ENCODE assay signal across 18 cellular contexts in genomic region chr1:10626781-10627410, GRCh38.
DNase-seq lines count a peak whose midpoint lies in the region; ATAC-seq and TF ChIP-seq lines count a peak whose summit lies in the region.
"Had no signal": no experiment of that assay in that cellular context is flagged by ENCODE, and none has a peak within 500 bp of the region (broad histone marks: within the 10 kb centered on the region; RNA-seq: fewer than 3 reads in every experiment).

No MANE protein-coding gene starts in this region.

- ATAC-seq in GM23338: no peak
- no peak for ATAC-seq in HG03442 (IDR thresholded peaks at IDR 0.05; ENCODE audit: unreplicated experiment)
- ATAC-seq in GM18907 (IDR thresholded peaks at IDR 0.05; ENCODE audit: unreplicated experiment): no peak

- H3K4me3 Mint-ChIP-seq in GM23338 (no peak overlapping the region), chondrocyte (ENCODE audit: unreplicated experiment) (no peak overlapping the region)
- H3K4me3 Mint-ChIP-seq: CD4-positive, alpha-beta memory T cell had no signal

- H3K79me2 ChIP-seq in GM23338 (replicated peaks; ENCODE audit: insufficient read depth): no peaks in the 10 kb centered on the region

- no peak overlapping the region for H2AFZ ChIP-seq in GM23338

- peak overlapping the region; percentile 100 for H3K27ac ChIP-seq in 22Rv1
- H3K27ac ChIP-seq in GM23338 (ENCODE audit: low read depth): no peak overlapping the region
- peak overlapping the region; percentile 95 to 98 for H3K27ac ChIP-seq in prostate gland

- no peaks in the 10 kb centered on the region for H3F3A ChIP-seq in GM23338 (replicated peaks; ENCODE audit: low read depth)

- H3K36me3 Mint-ChIP-seq in GM23338 (ENCODE audit: low read depth): no peaks in the 10 kb centered on the region
- H3K36me3 Mint-ChIP-seq in chondrocyte (ENCODE audit: low read depth): peaks cover 6% of the 10 kb centered on the region

- H3K4me1 ChIP-seq in GM23338 (ENCODE audit: insufficient read depth): peaks cover 5% of the 10 kb centered on the region
- peaks cover 14% of the 10 kb centered on the region for H3K4me1 ChIP-seq in prostate gland (replicated peaks)
- H3K4me1 ChIP-seq: HAP-1 had no signal

- no peak for TF ChIP-seq POLR2A in prostate gland (IDR thresholded peaks at IDR 0.05)

- no peaks in the 10 kb centered on the region for H3K9me2 ChIP-seq in GM23338 (ENCODE audit: insufficient read depth)

- H3K27me3 Mint-ChIP-seq in GM23338 (ENCODE audit: insufficient read depth, low read depth, poor library complexity) (peaks cover 11% of the 10 kb centered on the region), chondrocyte (ENCODE audit: low read depth) (no peaks in the 10 kb centered on the region)
- H3K27me3 Mint-ChIP-seq: CD4-positive, alpha-beta memory T cell had no signal

- DNase-seq in GM23338 (ENCODE audit: low spot score): no peak
- peak; percentile 75 for DNase-seq in chondrocyte (ENCODE audit: low spot score)
- DNase-seq in prostate gland (ENCODE audit: low spot score): no peak
- no peak for DNase-seq in activated gamma-delta T cell treated with Interleukin-2 at 50 U/mL for 16 hours
- no peak for DNase-seq in NCI-H2196 treated with DMSO at 0.1 percent for 48 hours (lab: John Stamatoyannopoulos, UW; ENCODE audit: unreplicated experiment)
- DNase-seq: AML-193; Calu3; CD4-positive, alpha-beta memory T cell; KBM-7; NCI-H1417 treated with DMSO at 0.1 percent for 48 hours; NCI-H1930; NCI-H446 treated with DMSO at 0.1 percent for 48 hours; NCI-H748 treated with DMSO at 0.1 percent for 48 hours; OCI-M1 had no signal

- intact Hi-C loops in prostate gland (cut with DNase I): no loop called here

- peaks cover 12% of the 10 kb centered on the region for H3K4me1 Mint-ChIP-seq in GM23338
- H3K4me1 Mint-ChIP-seq in chondrocyte (ENCODE audit: low read depth): peaks cover 14% of the 10 kb centered on the region
- H3K4me1 Mint-ChIP-seq: CD4-positive, alpha-beta memory T cell had no signal

- no peaks in the 10 kb centered on the region for H3K36me3 ChIP-seq in GM23338 (ENCODE audit: insufficient read depth)
- no peaks in the 10 kb centered on the region for H3K36me3 ChIP-seq in prostate gland
- H3K36me3 ChIP-seq: HAP-1 had no signal

- H3K9me3 ChIP-seq in prostate gland: no peaks in the 10 kb centered on the region
- H3K9me3 ChIP-seq: HAP-1 had no signal

- no peak overlapping the region for H3K4me2 ChIP-seq in GM23338

- no peaks in the 10 kb centered on the region for H4K20me1 ChIP-seq in GM23338 (replicated peaks; ENCODE audit: insufficient read depth)

- TF ChIP-seq CTCF in 22Rv1 (IDR thresholded peaks at IDR 0.05) (no peak), GM23338 (conservative IDR thresholded peaks at IDR 0.05; ENCODE audit: low read depth in 2 of 2) (no peak), chondrocyte (IDR thresholded peaks at IDR 0.05) (no peak), prostate gland (IDR thresholded peaks at IDR 0.05) (no peak)

- H3K27me3 ChIP-seq in GM23338 (ENCODE audit: insufficient read depth) (no peaks in the 10 kb centered on the region), prostate gland (replicated peaks; ENCODE audit: insufficient read depth) (no peaks in the 10 kb centered on the region)

- no peaks in the 10 kb centered on the region for H3K9me3 Mint-ChIP-seq in GM23338
- no peaks in the 10 kb centered on the region for H3K9me3 Mint-ChIP-seq in chondrocyte (ENCODE audit: low read depth)
- H3K9me3 Mint-ChIP-seq: CD4-positive, alpha-beta memory T cell had no signal

- WGBS in prostate gland: 89% methylated on average over 22 of the region's 22 CpGs

- H3K27ac Mint-ChIP-seq in GM23338: 0 out of 2 replicates have a peak overlapping the region, but pooled peaks have one; percentile 19
- no peak overlapping the region for H3K27ac Mint-ChIP-seq in chondrocyte (ENCODE audit: unreplicated experiment)
- H3K27ac Mint-ChIP-seq: CD4-positive, alpha-beta memory T cell had no signal

- H3K4me3 ChIP-seq in GM23338 (no peak overlapping the region), prostate gland (no peak overlapping the region)
- H3K4me3 ChIP-seq: HAP-1 had no signal

TF ChIP-seq in GM23338, 12 proteins besides CTCF, POLR2A, EP300 and RAD21 (continues in another document):
- no peak for TF ChIP-seq EZH2phosphoT487 (IDR thresholded peaks at IDR 0.05; ENCODE audit: unreplicated experiment)
- TF ChIP-seq EZH2 (IDR thresholded peaks at IDR 0.05; ENCODE audit: low read depth, unreplicated experiment): no peak
- no peak for TF ChIP-seq NANOG (IDR thresholded peaks at IDR 0.05; ENCODE audit: borderline replicate concordance)
- TF ChIP-seq, protein P1, sequence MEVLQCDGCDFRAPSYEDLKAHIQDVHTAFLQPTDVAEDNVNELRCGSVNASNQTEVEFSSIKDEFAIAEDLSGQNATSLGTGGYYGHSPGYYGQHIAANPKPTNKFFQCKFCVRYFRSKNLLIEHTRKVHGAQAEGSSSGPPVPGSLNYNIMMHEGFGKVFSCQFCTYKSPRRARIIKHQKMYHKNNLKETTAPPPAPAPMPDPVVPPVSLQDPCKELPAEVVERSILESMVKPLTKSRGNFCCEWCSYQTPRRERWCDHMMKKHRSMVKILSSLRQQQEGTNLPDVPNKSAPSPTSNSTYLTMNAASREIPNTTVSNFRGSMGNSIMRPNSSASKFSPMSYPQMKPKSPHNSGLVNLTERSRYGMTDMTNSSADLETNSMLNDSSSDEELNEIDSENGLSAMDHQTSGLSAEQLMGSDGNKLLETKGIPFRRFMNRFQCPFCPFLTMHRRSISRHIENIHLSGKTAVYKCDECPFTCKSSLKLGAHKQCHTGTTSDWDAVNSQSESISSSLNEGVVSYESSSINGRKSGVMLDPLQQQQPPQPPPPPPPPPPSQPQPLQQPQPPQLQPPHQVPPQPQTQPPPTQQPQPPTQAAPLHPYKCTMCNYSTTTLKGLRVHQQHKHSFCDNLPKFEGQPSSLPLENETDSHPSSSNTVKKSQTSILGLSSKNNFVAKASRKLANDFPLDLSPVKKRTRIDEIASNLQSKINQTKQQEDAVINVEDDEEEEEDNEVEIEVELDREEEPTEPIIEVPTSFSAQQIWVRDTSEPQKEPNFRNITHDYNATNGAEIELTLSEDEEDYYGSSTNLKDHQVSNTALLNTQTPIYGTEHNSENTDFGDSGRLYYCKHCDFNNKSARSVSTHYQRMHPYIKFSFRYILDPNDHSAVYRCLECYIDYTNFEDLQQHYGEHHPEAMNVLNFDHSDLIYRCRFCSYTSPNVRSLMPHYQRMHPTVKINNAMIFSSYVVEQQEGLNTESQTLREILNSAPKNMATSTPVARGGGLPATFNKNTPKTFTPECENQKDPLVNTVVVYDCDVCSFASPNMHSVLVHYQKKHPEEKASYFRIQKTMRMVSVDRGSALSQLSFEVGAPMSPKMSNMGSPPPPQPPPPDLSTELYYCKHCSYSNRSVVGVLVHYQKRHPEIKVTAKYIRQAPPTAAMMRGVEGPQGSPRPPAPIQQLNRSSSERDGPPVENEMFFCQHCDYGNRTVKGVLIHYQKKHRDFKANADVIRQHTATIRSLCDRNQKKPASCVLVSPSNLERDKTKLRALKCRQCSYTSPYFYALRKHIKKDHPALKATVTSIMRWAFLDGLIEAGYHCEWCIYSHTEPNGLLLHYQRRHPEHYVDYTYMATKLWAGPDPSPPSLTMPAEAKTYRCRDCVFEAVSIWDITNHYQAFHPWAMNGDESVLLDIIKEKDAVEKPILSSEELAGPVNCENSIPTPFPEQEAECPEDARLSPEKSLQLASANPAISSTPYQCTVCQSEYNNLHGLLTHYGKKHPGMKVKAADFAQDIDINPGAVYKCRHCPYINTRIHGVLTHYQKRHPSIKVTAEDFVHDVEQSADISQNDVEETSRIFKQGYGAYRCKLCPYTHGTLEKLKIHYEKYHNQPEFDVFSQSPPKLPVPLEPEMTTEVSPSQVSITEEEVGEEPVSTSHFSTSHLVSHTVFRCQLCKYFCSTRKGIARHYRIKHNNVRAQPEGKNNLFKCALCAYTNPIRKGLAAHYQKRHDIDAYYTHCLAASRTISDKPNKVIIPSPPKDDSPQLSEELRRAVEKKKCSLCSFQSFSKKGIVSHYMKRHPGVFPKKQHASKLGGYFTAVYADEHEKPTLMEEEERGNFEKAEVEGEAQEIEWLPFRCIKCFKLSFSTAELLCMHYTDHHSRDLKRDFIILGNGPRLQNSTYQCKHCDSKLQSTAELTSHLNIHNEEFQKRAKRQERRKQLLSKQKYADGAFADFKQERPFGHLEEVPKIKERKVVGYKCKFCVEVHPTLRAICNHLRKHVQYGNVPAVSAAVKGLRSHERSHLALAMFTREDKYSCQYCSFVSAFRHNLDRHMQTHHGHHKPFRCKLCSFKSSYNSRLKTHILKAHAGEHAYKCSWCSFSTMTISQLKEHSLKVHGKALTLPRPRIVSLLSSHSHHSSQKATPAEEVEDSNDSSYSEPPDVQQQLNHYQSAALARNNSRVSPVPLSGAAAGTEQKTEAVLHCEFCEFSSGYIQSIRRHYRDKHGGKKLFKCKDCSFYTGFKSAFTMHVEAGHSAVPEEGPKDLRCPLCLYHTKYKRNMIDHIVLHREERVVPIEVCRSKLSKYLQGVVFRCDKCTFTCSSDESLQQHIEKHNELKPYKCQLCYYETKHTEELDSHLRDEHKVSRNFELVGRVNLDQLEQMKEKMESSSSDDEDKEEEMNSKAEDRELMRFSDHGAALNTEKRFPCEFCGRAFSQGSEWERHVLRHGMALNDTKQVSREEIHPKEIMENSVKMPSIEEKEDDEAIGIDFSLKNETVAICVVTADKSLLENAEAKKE (CRISPR knock-in tag; IDR thresholded peaks at IDR 0.05): no peak
- TF ChIP-seq, protein P2, sequence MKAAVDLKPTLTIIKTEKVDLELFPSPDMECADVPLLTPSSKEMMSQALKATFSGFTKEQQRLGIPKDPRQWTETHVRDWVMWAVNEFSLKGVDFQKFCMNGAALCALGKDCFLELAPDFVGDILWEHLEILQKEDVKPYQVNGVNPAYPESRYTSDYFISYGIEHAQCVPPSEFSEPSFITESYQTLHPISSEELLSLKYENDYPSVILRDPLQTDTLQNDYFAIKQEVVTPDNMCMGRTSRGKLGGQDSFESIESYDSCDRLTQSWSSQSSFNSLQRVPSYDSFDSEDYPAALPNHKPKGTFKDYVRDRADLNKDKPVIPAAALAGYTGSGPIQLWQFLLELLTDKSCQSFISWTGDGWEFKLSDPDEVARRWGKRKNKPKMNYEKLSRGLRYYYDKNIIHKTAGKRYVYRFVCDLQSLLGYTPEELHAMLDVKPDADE (IDR thresholded peaks at IDR 0.05): no peak
